In the genomic region with DNA sequence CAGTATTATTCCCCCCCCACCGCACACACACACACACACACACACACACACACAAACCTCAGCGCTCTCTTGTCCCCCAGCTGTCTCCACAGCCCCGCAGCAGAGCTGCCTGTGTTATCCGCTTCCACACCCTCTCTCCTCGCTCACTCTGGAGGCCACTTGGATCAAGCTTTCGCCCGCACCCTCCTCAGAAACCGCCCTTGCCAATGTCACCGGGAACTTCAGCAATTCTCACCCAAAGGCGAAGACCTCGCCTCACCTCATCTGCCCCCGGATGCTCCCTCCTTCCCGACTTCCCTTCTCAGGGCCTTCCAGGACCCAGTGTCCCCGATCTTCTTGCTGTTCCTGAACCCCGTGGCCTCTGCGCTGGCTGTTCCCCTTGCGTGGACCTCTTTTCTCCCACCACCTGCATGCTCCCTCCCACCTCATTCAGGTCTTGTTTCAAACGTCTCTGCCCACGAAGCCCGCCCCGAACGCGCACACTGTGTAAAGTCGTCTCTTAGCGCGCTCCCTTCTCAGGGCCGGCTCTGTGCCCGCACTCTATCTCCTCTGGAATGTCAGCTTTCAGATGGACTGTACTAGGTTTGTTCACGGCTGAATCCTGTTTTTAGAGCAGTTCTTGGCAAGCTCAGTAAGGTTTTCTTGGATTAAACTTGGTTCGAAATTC, we compare ENCODE assay signal across 8 cellular contexts. TPM values are rescaled to one million over a fixed set of nuclear protein-coding genes. Genes with fewer than 3 reads are reported as not detected.
DNase-seq lines count a peak whose midpoint lies in the region; ATAC-seq and TF ChIP-seq lines count a peak whose summit lies in the region.

No MANE protein-coding gene starts in this region.

- no peak for TF ChIP-seq CTCF in HEK293 (tag by site-specific recombination; IDR thresholded peaks at IDR 0.05)

- H3K9me3 ChIP-seq in HEK293 (ENCODE audit: control insufficient read depth, insufficient read depth, low read depth, low read length) (no peaks in the 10 kb centered on the region), right cardiac atrium (ENCODE audit: control insufficient read depth, low read length) (no peaks in the 10 kb centered on the region)

- peaks cover 2 to 11% of the 10 kb centered on the region in 2 donors for H3K36me3 Mint-ChIP-seq in activated T-cell treated with anti-CD3 and anti-CD28 coated beads, Interleukin-2, amount 50 U/mL, for 72 hours (ENCODE audit: insufficient read depth in 2 of 2)

- POLR2A ChIA-PET in HEK293 (lab: Yijun Ruan, JAX) = interaction anchor here (1.2 to 5.5 kb wide), 7 partner anchors 9 to 38 kb away, joined by 5 to 86 read pairs (median 8); a partner anchor contains a TSS

- H3K4me3 Mint-ChIP-seq in activated T-cell treated with anti-CD3 and anti-CD28 coated beads, Interleukin-2, amount 50 U/mL, for 72 hours = peak overlapping the region; percentile 87 to 99

- CTCF ChIA-PET in HEK293 (lab: Yijun Ruan, JAX) = interaction anchor here (1.8 to 3.6 kb wide), 4 partner anchors 14 to 37 kb away, joined by 6 to 12 read pairs (median 10); no protein-coding TSS in a partner anchor

- no peaks in the 10 kb centered on the region for H3K27me3 ChIP-seq in right cardiac atrium (ENCODE audit: control insufficient read depth, insufficient read depth)

- ATAC-seq in activated T-cell treated with anti-CD3 and anti-CD28 coated beads, Interleukin-2, amount 50 U/mL, for 72 hours (replicated peaks in 1 of 2) = no peak
- ATAC-seq in right cardiac atrium (peak; percentile 6 to 20), GM21576 (IDR thresholded peaks at IDR 0.05; ENCODE audit: unreplicated experiment) (no peak)

- WGBS in right cardiac atrium = 11% methylated on average over 30 of the region's 30 CpGs

- no peak for DNase-seq in activated T-cell treated with anti-CD3 and anti-CD28 coated beads, Interleukin-2, amount 50 U/mL, for 72 hours
- peak in 2 of 3 donors; percentile 69 to 74 for DNase-seq in right cardiac atrium
- DNase-seq in stimulated activated CD4-positive, alpha-beta T cell treated with anti-CD3 and anti-CD28 coated beads, Interleukin-4, amount 100 ng/mL, for 1 hour = peak; percentile 39
- DNase-seq in germinal center (ENCODE audit: low spot score) = no peak
- DNase-seq in SIG-M5 (lab: John Stamatoyannopoulos, UW) = no peak
- DNase-seq in UCSD-AML1 (lab: John Stamatoyannopoulos, UW; ENCODE audit: unreplicated experiment) = no peak

- H3K9me3 Mint-ChIP-seq in activated T-cell treated with anti-CD3 and anti-CD28 coated beads, Interleukin-2, amount 50 U/mL, for 72 hours = peaks cover 0 to 2% of the 10 kb centered on the region in 2 donors

- H3K4me3 ChIP-seq in HEK293 (ENCODE audit: low read depth, low read length) (no peak overlapping the region), right cardiac atrium (ENCODE audit: low read length) (peak overlapping the region; percentile 55)

- H3K4me1 ChIP-seq in HEK293 (ENCODE audit: control insufficient read depth, insufficient read depth, low read length) (no peaks in the 10 kb centered on the region), right cardiac atrium (ENCODE audit: control insufficient read depth, insufficient read depth, low read length) (peaks cover 4% of the 10 kb centered on the region)

- H3K27ac Mint-ChIP-seq in activated T-cell treated with anti-CD3 and anti-CD28 coated beads, Interleukin-2, amount 50 U/mL, for 72 hours = peak overlapping the region; percentile 100

- H3K27ac ChIP-seq in HEK293 (ENCODE audit: extremely low read depth, low read depth, low read length) = no peak overlapping the region
- peak overlapping the region; percentile 32 for H3K27ac ChIP-seq in right cardiac atrium (ENCODE audit: low read length)

- H3K27me3 Mint-ChIP-seq in activated T-cell treated with anti-CD3 and anti-CD28 coated beads, Interleukin-2, amount 50 U/mL, for 72 hours (ENCODE audit: low read depth) = peaks cover 22% of the 10 kb centered on the region

- H3K36me3 ChIP-seq in HEK293 (ENCODE audit: control insufficient read depth in 2 of 2, insufficient read depth in 1 of 2, low read length in 2 of 2) = no peaks in the 10 kb centered on the region

- intact Hi-C loops in right cardiac atrium (cut with DNase I) = loop anchor here in 2 of 4 donors (2.0 kb wide), 2 partner anchors 13 to 17 kb away; no protein-coding TSS in a partner anchor

- H3K4me1 Mint-ChIP-seq in activated T-cell treated with anti-CD3 and anti-CD28 coated beads, Interleukin-2, amount 50 U/mL, for 72 hours (ENCODE audit: low read depth) = peaks cover 37% of the 10 kb centered on the region

TF ChIP-seq in HEK293, 187 proteins besides CTCF, POLR2A, EP300 and RAD21:
- TF ChIP-seq, protein P1, sequence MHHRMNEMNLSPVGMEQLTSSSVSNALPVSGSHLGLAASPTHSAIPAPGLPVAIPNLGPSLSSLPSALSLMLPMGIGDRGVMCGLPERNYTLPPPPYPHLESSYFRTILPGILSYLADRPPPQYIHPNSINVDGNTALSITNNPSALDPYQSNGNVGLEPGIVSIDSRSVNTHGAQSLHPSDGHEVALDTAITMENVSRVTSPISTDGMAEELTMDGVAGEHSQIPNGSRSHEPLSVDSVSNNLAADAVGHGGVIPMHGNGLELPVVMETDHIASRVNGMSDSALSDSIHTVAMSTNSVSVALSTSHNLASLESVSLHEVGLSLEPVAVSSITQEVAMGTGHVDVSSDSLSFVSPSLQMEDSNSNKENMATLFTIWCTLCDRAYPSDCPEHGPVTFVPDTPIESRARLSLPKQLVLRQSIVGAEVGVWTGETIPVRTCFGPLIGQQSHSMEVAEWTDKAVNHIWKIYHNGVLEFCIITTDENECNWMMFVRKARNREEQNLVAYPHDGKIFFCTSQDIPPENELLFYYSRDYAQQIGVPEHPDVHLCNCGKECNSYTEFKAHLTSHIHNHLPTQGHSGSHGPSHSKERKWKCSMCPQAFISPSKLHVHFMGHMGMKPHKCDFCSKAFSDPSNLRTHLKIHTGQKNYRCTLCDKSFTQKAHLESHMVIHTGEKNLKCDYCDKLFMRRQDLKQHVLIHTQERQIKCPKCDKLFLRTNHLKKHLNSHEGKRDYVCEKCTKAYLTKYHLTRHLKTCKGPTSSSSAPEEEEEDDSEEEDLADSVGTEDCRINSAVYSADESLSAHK (tag by site-specific recombination; IDR thresholded peaks at IDR 0.05) = 0 out of 2 replicates have a peak, but pooled peaks have one; percentile 16
- TF ChIP-seq ZNF174 (tag by site-specific recombination; IDR thresholded peaks at IDR 0.05) = no peak
- TF ChIP-seq, protein P2, sequence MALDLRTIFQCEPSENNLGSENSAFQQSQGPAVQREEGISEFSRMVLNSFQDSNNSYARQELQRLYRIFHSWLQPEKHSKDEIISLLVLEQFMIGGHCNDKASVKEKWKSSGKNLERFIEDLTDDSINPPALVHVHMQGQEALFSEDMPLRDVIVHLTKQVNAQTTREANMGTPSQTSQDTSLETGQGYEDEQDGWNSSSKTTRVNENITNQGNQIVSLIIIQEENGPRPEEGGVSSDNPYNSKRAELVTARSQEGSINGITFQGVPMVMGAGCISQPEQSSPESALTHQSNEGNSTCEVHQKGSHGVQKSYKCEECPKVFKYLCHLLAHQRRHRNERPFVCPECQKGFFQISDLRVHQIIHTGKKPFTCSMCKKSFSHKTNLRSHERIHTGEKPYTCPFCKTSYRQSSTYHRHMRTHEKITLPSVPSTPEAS (tag by site-specific recombination; IDR thresholded peaks at IDR 0.05) = peak; percentile 91; the same call in 1 of the 2 replicates
- no peak for TF ChIP-seq EGR2 (tag by site-specific recombination; IDR thresholded peaks at IDR 0.05; ENCODE audit: low read depth)
- TF ChIP-seq ZNF341 (tag by site-specific recombination; IDR thresholded peaks at IDR 0.05; ENCODE audit: low read depth) = peak; percentile 34; the same call in 1 of the 2 replicates
- 0 out of 2 replicates have a peak, but pooled peaks have one; percentile 5 for TF ChIP-seq SCRT1 (tag by site-specific recombination; IDR thresholded peaks at IDR 0.05; ENCODE audit: borderline replicate concordance)
- peak; percentile 93 for TF ChIP-seq ZNF677 (tag by site-specific recombination; IDR thresholded peaks at IDR 0.05)

RNA-seq across cellular contexts. Expression of a gene that starts 0.9 kb away (rescaled TPM):
- total RNA-seq in activated T-cell treated with anti-CD3 and anti-CD28 coated beads, Interleukin-2, amount 50 U/mL, for 72 hours = 1 to 10 TPM; 2.4 to 2.9 TPM
- 10 to 100 TPM in 1 of 4 donors, 1 to 10 TPM in 3; 3.8 to 13.1 (median 5.3) TPM for total RNA-seq in right cardiac atrium
- 4.4 TPM for polyA plus RNA-seq in right cardiac atrium

RNA-seq across cellular contexts. Expression of a gene that starts 17.2 kb away (rescaled TPM):
- 10 to 100 TPM; 42.1 to 52.1 TPM for total RNA-seq in activated T-cell treated with anti-CD3 and anti-CD28 coated beads, Interleukin-2, amount 50 U/mL, for 72 hours
- total RNA-seq in right cardiac atrium = 10 to 100 TPM; 18.6 to 21.2 (median 21.0) TPM
- polyA plus RNA-seq in right cardiac atrium = 17.0 TPM

RNA-seq across cellular contexts. Expression of a gene that starts 37.8 kb away (rescaled TPM):
- total RNA-seq in activated T-cell treated with anti-CD3 and anti-CD28 coated beads, Interleukin-2, amount 50 U/mL, for 72 hours = 1,000 to 10,000 TPM; 3,606 to 3,662 TPM
- 100 to 1,000 TPM; 698 to 874 (median 743) TPM for total RNA-seq in right cardiac atrium
- 1,031 TPM for polyA plus RNA-seq in right cardiac atrium

RNA-seq across cellular contexts. Expression of a gene that starts 55.1 kb away (rescaled TPM):
- 10 to 100 TPM; 19.2 to 22.7 TPM for total RNA-seq in activated T-cell treated with anti-CD3 and anti-CD28 coated beads, Interleukin-2, amount 50 U/mL, for 72 hours
- total RNA-seq in right cardiac atrium = 10 to 100 TPM in 2 of 4 donors, 1 to 10 TPM in 2; 8.2 to 11.6 (median 10.6) TPM
- 9.3 TPM for polyA plus RNA-seq in right cardiac atrium

RNA-seq across cellular contexts. Expression of a gene that starts 58.5 kb away (rescaled TPM):
- total RNA-seq in activated T-cell treated with anti-CD3 and anti-CD28 coated beads, Interleukin-2, amount 50 U/mL, for 72 hours = not detected
- not detected for total RNA-seq in right cardiac atrium
- polyA plus RNA-seq in right cardiac atrium = not detected

Comparison
In these comparisons a context has a peak if more than half of its experiments do, and no peak if none do; other contexts are left out.
1. ATAC-seq: peak in right cardiac atrium (2 of 2); none in activated T-cell treated with anti-CD3 and anti-CD28 coated beads, Interleukin-2, amount 50 U/mL, for 72 hours (0 of 2) and GM21576 (single experiment).
2. DNase-seq: peak in right cardiac atrium (2 of 3) and stimulated activated CD4-positive, alpha-beta T cell treated with anti-CD3 and anti-CD28 coated beads, Interleukin-4, amount 100 ng/mL, for 1 hour (single experiment); none in activated T-cell treated with anti-CD3 and anti-CD28 coated beads, Interleukin-2, amount 50 U/mL, for 72 hours (0 of 2), germinal center (single experiment), SIG-M5 (single experiment) and UCSD-AML1 (single experiment).
3. RNA of a gene that starts 37.8 kb away (total RNA-seq): 3,606 to 3,662 TPM in activated T-cell treated with anti-CD3 and anti-CD28 coated beads, Interleukin-2, amount 50 U/mL, for 72 hours; 698 to 874 TPM in right cardiac atrium; every median in the first group is over 4 times any median in the second.